In the genomic region with DNA sequence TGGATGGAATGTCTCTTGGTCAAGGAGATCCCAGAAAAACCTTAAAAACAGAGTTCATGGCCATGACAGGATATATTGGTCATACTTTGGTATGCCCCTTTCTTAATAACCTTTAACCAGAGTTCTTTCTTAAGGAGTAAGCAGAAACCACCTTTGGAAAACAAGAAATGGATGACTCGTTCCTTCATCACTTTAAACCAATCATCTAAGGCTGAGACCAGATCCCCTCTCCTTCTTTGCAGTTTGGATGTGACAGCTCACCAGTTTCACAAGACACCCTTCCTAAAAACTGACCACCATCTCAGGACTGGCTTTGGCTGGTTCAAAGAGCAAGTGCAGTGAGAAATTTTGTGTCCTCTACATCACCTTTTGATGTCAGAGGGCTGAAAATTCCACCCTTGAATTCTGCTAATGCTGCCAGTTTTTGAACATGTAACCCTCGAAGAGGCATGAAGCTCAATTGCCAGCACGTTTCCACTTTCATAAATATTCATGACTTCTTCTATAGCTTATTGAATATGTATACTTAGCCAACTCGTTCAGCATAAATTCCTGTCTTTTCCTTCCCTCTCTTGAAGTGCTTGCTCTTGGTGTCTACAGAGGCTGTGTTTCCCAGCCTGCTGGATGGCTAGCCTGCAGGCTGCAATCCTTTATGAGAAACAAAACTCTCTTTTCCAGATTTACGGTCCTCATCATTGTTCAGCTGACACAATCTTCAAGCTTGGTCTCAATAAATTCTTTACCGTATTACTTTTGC, we compare ENCODE assay signal across 19 cellular contexts.
DNase-seq lines count a peak whose midpoint lies in the region; TF ChIP-seq lines count a peak whose summit lies in the region.
"Had no signal": no experiment of that assay in that cellular context is flagged by ENCODE, and none has a peak within 500 bp of the region (broad histone marks: within the 10 kb centered on the region; RNA-seq: fewer than 3 reads in every experiment).

No MANE protein-coding gene starts in this region.

- H3K27ac ChIP-seq in AG04450 (ENCODE audit: low read depth, low read length) (no peak overlapping the region), adrenal gland (no peak overlapping the region)
- H3K27ac ChIP-seq: lower lobe of right lung, neutrophil, vagina had no signal

- H3K9me3 ChIP-seq in AG04450 (ENCODE audit: control insufficient read depth, insufficient read depth, low read length) (peaks cover 4% of the 10 kb centered on the region), adrenal gland (replicated peaks in 1 of 3) (no peaks in the 10 kb centered on the region)
- H3K9me3 ChIP-seq: BE2C, lower lobe of right lung, neutrophil, vagina had no signal

- DNase-seq in AG04450 (ENCODE audit: low read depth, low spot score) (peak; percentile 3), HT1080 (ENCODE audit: low read depth) (peak; percentile 87), astrocyte of the hippocampus (ENCODE audit: low read depth, low spot score) (peak; percentile 70), kidney epithelial cell (ENCODE audit: low read depth) (peak; percentile 62), NCI-H524 treated with DMSO at 0.1 percent for 48 hours (lab: John Stamatoyannopoulos, UW) (no peak), adrenal gland (no peak), NCI-H1092 (lab: John Stamatoyannopoulos, UW) (no peak)
- no peak for DNase-seq in stimulated activated naive CD4-positive, alpha-beta T cell treated with Interleukin-2 at 50 U/mL for 16 hours (lab: John Stamatoyannopoulos, UW)
- DNase-seq: activated T-cell treated with anti-CD3 and anti-CD28 coated beads for 4 hours; BE2C; effector memory CD8-positive, alpha-beta T cell; hypothalamus; lower lobe of right lung; NCI-H1417 treated with DMSO at 0.1 percent for 48 hours; NCI-H748 treated with DMSO at 0.1 percent for 48 hours; SIG-M5; stimulated activated CD8-positive, alpha-beta memory T cell treated with anti-CD3 and anti-CD28 coated beads, Interleukin-4, amount 100 ng/mL, for 48 hours had no signal

- no peak overlapping the region for H3K4me3 ChIP-seq in AG04450 (ENCODE audit: low read depth, low read length)
- H3K4me3 ChIP-seq in kidney epithelial cell (ENCODE audit: low read depth, low read length), result no peak overlapping the region
- H3K4me3 ChIP-seq in adrenal gland, result no peak overlapping the region
- H3K4me3 ChIP-seq: lower lobe of right lung, vagina had no signal

- H3K27me3 ChIP-seq in AG04450 (ENCODE audit: control insufficient read depth, insufficient read depth, low read length), result no peaks in the 10 kb centered on the region
- no peaks in the 10 kb centered on the region for H3K27me3 ChIP-seq in kidney epithelial cell (ENCODE audit: control insufficient read depth, insufficient read depth, low read length)
- H3K27me3 ChIP-seq in adrenal gland, result no peaks in the 10 kb centered on the region
- H3K27me3 ChIP-seq: BE2C, neutrophil, vagina had no signal

- TF ChIP-seq CTCF in AG04450 (IDR thresholded peaks at IDR 0.05; ENCODE audit: low read depth, low read length) (no peak), kidney epithelial cell (IDR thresholded peaks at IDR 0.05; ENCODE audit: insufficient read depth, low read length, poor library complexity, severe bottlenecking) (no peak), adrenal gland (IDR thresholded peaks at IDR 0.05) (no peak)

- CTCF ChIA-PET in AG04450 (lab: Charles Lee), result no interaction called here

- intact Hi-C loops in adrenal gland (cut with DNase I), result no loop called here

- POLR2A ChIA-PET in AG04450 (lab: Yijun Ruan, JAX), result no interaction called here

- 69 to 75% (median 72%) methylated on average over 6 of the region's 6 CpGs for WGBS in adrenal gland, 4 donors

- no peaks in the 10 kb centered on the region for H3K4me1 ChIP-seq in adrenal gland (replicated peaks in 1 of 2)
- H3K4me1 ChIP-seq: BE2C, lower lobe of right lung, vagina had no signal

- no peaks in the 10 kb centered on the region for H3K36me3 ChIP-seq in kidney epithelial cell (ENCODE audit: control insufficient read depth, insufficient read depth, low read length)
- no peaks in the 10 kb centered on the region for H3K36me3 ChIP-seq in adrenal gland (replicated peaks in 1 of 2)
- H3K36me3 ChIP-seq: BE2C, lower lobe of right lung, neutrophil, vagina had no signal

- TF ChIP-seq POLR2A in adrenal gland (IDR thresholded peaks at IDR 0.05), result no peak

Comparison
In these comparisons a context has a peak if more than half of its experiments do, and no peak if none do; other contexts are left out.
1. DNase-seq: peak in AG04450 (single experiment), HT1080 (single experiment), astrocyte of the hippocampus (single experiment) and kidney epithelial cell (single experiment); none in NCI-H524 treated with DMSO at 0.1 percent for 48 hours (single experiment), adrenal gland (0 of 7), NCI-H1092 (single experiment) and stimulated activated naive CD4-positive, alpha-beta T cell treated with Interleukin-2 at 50 U/mL for 16 hours (single experiment).